In the genomic region with DNA sequence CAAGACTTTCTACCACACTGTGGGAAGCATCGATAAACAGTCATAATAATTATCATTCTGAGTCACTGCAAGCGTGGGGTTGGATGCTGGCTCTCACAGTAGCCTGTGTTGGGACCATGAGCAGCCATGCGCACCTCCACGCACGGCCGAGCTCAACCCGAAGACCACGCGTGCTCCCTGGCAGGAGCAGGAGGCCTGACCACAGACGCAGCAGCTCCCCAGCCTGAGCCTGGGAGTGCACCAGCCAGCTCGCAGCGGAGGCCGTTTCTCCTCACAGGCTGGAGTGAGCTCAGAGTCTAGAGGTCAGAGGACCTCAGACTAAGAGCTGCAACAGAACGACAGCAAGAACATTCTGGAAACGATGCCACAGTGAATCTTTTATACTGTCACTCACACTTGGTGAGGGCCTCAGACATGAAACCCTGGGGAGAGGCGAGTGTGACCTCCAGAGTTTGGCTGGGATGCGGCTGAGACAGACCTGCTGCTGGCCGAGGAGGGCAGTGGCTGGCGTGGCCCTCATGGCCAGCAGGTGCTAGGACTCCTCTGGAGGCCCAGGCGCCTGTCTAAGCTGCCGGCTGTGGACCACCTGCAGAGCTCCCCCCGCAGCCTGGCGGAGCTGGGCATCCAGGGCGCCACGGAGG, we compare ENCODE assay signal across 1 cellular context.
TF ChIP-seq lines count a peak whose summit lies in the region.

No MANE protein-coding gene starts in this region.

TF ChIP-seq in GM12878, 131 proteins besides CTCF, POLR2A, EP300 and RAD21:
- TF ChIP-seq MTA2 (IDR thresholded peaks at IDR 0.05; ENCODE audit: low read depth) = peak; percentile 36; the same call in 1 of the 2 replicates
- peak; percentile 90 for TF ChIP-seq RUNX3 (IDR thresholded peaks at IDR 0.05; ENCODE audit: low read length)
- TF ChIP-seq MTA3 (IDR thresholded peaks at IDR 0.05; ENCODE audit: borderline replicate concordance, low read length) = no peak
- TF ChIP-seq ZNF384 (IDR thresholded peaks at IDR 0.05; ENCODE audit: borderline replicate concordance, low read depth, low read length) = no peak
- TF ChIP-seq CREM (IDR thresholded peaks at IDR 0.05; ENCODE audit: low read depth) = peak; percentile 64; the same call in 1 of the 2 replicates
- TF ChIP-seq, protein P1, sequence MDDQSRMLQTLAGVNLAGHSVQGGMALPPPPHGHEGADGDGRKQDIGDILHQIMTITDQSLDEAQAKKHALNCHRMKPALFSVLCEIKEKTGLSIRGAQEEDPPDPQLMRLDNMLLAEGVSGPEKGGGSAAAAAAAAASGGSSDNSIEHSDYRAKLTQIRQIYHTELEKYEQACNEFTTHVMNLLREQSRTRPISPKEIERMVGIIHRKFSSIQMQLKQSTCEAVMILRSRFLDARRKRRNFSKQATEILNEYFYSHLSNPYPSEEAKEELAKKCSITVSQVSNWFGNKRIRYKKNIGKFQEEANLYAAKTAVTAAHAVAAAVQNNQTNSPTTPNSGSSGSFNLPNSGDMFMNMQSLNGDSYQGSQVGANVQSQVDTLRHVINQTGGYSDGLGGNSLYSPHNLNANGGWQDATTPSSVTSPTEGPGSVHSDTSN (IDR thresholded peaks at IDR 0.05; ENCODE audit: insufficient replicate concordance, low read depth, low read length) = peak; percentile 13
- TF ChIP-seq, protein P2, sequence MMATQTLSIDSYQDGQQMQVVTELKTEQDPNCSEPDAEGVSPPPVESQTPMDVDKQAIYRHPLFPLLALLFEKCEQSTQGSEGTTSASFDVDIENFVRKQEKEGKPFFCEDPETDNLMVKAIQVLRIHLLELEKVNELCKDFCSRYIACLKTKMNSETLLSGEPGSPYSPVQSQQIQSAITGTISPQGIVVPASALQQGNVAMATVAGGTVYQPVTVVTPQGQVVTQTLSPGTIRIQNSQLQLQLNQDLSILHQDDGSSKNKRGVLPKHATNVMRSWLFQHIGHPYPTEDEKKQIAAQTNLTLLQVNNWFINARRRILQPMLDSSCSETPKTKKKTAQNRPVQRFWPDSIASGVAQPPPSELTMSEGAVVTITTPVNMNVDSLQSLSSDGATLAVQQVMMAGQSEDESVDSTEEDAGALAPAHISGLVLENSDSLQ (IDR thresholded peaks at IDR 0.05) = peak; percentile 41; the same call in 1 of the 2 replicates
- TF ChIP-seq PML (IDR thresholded peaks at IDR 0.05; ENCODE audit: low read length) = peak; percentile 72; the same call in 1 of the 2 replicates
- no peak for TF ChIP-seq FOS (IDR thresholded peaks at IDR 0.05; ENCODE audit: borderline replicate concordance, extremely low read depth, insufficient read length)
- no peak for TF ChIP-seq RB1 (IDR thresholded peaks at IDR 0.05; ENCODE audit: borderline replicate concordance)
- no peak for TF ChIP-seq RELB (IDR thresholded peaks at IDR 0.05; ENCODE audit: low read depth)
- TF ChIP-seq IKZF2 (IDR thresholded peaks at IDR 0.05) = peak; percentile 75 to 80
- TF ChIP-seq, protein P3, sequence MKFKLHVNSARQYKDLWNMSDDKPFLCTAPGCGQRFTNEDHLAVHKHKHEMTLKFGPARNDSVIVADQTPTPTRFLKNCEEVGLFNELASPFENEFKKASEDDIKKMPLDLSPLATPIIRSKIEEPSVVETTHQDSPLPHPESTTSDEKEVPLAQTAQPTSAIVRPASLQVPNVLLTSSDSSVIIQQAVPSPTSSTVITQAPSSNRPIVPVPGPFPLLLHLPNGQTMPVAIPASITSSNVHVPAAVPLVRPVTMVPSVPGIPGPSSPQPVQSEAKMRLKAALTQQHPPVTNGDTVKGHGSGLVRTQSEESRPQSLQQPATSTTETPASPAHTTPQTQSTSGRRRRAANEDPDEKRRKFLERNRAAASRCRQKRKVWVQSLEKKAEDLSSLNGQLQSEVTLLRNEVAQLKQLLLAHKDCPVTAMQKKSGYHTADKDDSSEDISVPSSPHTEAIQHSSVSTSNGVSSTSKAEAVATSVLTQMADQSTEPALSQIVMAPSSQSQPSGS (IDR thresholded peaks at IDR 0.05; ENCODE audit: low read length) = peak; percentile 90
- peak; percentile 87; the same call in 1 of the 2 replicates for TF ChIP-seq BACH1 (IDR thresholded peaks at IDR 0.05; ENCODE audit: borderline replicate concordance)
- TF ChIP-seq SMAD1 (IDR thresholded peaks at IDR 0.05; ENCODE audit: low read depth, partially characterized antibody) = no peak
- no peak for TF ChIP-seq ZBTB33 (IDR thresholded peaks at IDR 0.05)
- TF ChIP-seq PAX5 (IDR thresholded peaks at IDR 0.05; ENCODE audit: borderline replicate concordance, low read depth, low read length) = peak; percentile 98
- TF ChIP-seq YY1 (IDR thresholded peaks at IDR 0.05; ENCODE audit: low read depth, low read length) = peak; percentile 49; the same call in 1 of the 2 replicates
- no peak for TF ChIP-seq CHD1 (IDR thresholded peaks at IDR 0.05; ENCODE audit: low read depth, low read length)
- peak; percentile 96 for TF ChIP-seq IRF4 (IDR thresholded peaks at IDR 0.05; ENCODE audit: low read depth, low read length)
- peak; percentile 10 for TF ChIP-seq MEF2B (IDR thresholded peaks at IDR 0.05; ENCODE audit: partially characterized antibody, poor library complexity, severe bottlenecking)
- peak; percentile 88 for TF ChIP-seq EED (IDR thresholded peaks at IDR 0.05; ENCODE audit: low read depth)
- TF ChIP-seq BHLHE40 (IDR thresholded peaks at IDR 0.05; ENCODE audit: borderline replicate concordance in 1 of 2, low read depth in 2 of 2, low read length in 1 of 2) = peak; percentile 77 to 89
- TF ChIP-seq SRF (IDR thresholded peaks at IDR 0.05; ENCODE audit: low read depth in 2 of 2, low read length in 2 of 2) = 0 out of 4 replicates have a peak, but pooled peaks of 1 of the 2 experiments have one; percentile 46
- TF ChIP-seq JUNB (IDR thresholded peaks at IDR 0.05) = peak; percentile 97
- TF ChIP-seq BCL3 (IDR thresholded peaks at IDR 0.05; ENCODE audit: borderline replicate concordance, insufficient read depth, low read depth, low read length, poor library complexity, severe bottlenecking) = peak; percentile 88
- 0 out of 2 replicates have a peak, but pooled peaks have one; percentile 40 for TF ChIP-seq TCF12 (IDR thresholded peaks at IDR 0.05; ENCODE audit: low read depth, low read length)
- TF ChIP-seq HDAC2 (IDR thresholded peaks at IDR 0.05) = no peak
- TF ChIP-seq DPF2 (IDR thresholded peaks at IDR 0.05) = peak; percentile 73
- TF ChIP-seq BCL11A (IDR thresholded peaks at IDR 0.05; ENCODE audit: low read depth, low read length) = peak; percentile 79
- peak; percentile 40 for TF ChIP-seq MYC (IDR thresholded peaks at IDR 0.05; ENCODE audit: insufficient read depth, insufficient read length, insufficient replicate concordance, low read length, severe bottlenecking)
- peak; percentile 65; the same call in 1 of the 2 replicates for TF ChIP-seq JUND (IDR thresholded peaks at IDR 0.05; ENCODE audit: low read depth, low read length)
- TF ChIP-seq SPI1 (IDR thresholded peaks at IDR 0.05; ENCODE audit: borderline replicate concordance, insufficient read depth, low read depth, low read length) = no peak
- TF ChIP-seq ZNF687 (IDR thresholded peaks at IDR 0.05) = no peak
- peak; percentile 79 for TF ChIP-seq IKZF1 (conservative IDR thresholded peaks at IDR 0.05)
- no peak for TF ChIP-seq BMI1 (IDR thresholded peaks at IDR 0.05; ENCODE audit: borderline replicate concordance)
- TF ChIP-seq SP1 (IDR thresholded peaks at IDR 0.05; ENCODE audit: low read depth, low read length) = peak; percentile 36
- peak; percentile 49; the same call in 1 of the 3 replicates for TF ChIP-seq POU2F2 (IDR thresholded peaks at IDR 0.05; ENCODE audit: borderline replicate concordance, low read depth, low read length)
- TF ChIP-seq CREB1 (IDR thresholded peaks at IDR 0.05; ENCODE audit: low read depth) = peak; percentile 33; the same call in 1 of the 2 replicates
- no peak for TF ChIP-seq RCOR1 (conservative IDR thresholded peaks at IDR 0.05; ENCODE audit: low read depth, low read length)
- no peak for TF ChIP-seq NR2C1 (IDR thresholded peaks at IDR 0.05)
- TF ChIP-seq TCF7 (IDR thresholded peaks at IDR 0.05; ENCODE audit: borderline replicate concordance) = no peak
- peak; percentile 54; the same call in 1 of the 2 replicates for TF ChIP-seq NFIC (IDR thresholded peaks at IDR 0.05; ENCODE audit: low read depth, low read length)
- TF ChIP-seq ZBED1 (IDR thresholded peaks at IDR 0.05; ENCODE audit: borderline replicate concordance) = peak; percentile 75; the same call in 1 of the 2 replicates
- peak; percentile 36; the same call in 1 of the 2 replicates for TF ChIP-seq GATAD2B (conservative IDR thresholded peaks at IDR 0.05; ENCODE audit: low read depth)
- TF ChIP-seq MEF2A (IDR thresholded peaks at IDR 0.05; ENCODE audit: insufficient read depth, low read depth, low read length) = 0 out of 2 replicates have a peak, but pooled peaks have one; percentile 13
- TF ChIP-seq NR2C2 (IDR thresholded peaks at IDR 0.05; ENCODE audit: borderline replicate concordance, control insufficient read depth, insufficient read length, low read depth) = no peak
